Comparison of ENCODE assay signal across 8 cellular contexts in genomic region chr1:181423301-181423918, GRCh38. TPM values are rescaled to one million over a fixed set of nuclear protein-coding genes. Genes with fewer than 3 reads are reported as not detected.
DNase-seq lines count a peak whose midpoint lies in the region; ATAC-seq lines count a peak whose summit lies in the region.

No MANE protein-coding gene starts in this region.

- H3K4me3 ChIP-seq in H7 (ENCODE audit: insufficient read depth, low read depth, low read length) = no peak overlapping the region

- no peak for ATAC-seq in HG03039 (IDR thresholded peaks at IDR 0.05; ENCODE audit: unreplicated experiment)

- in situ Hi-C loops in Caki2 (cut with HindIII; ENCODE audit: low pct_unique_long_range_greater_than_20kb, low sequenced_read_pairs) = no loop called here

- peak; percentile 48 for DNase-seq in Caki2 (ENCODE audit: low read depth)
- peak; percentile 64 for DNase-seq in H7
- DNase-seq in NCI-H774 (lab: John Stamatoyannopoulos, UW) = peak; percentile 32
- DNase-seq in activated naive CD4-positive, alpha-beta T cell treated with anti-CD3 and anti-CD28 coated beads, Interleukin-2, amount 50 U/mL, for 16 hours = peak; percentile 36
- DNase-seq in iPS-NIHi7 (ENCODE audit: extremely low spot score) = peak; percentile 77
- DNase-seq in stimulated activated CD8-positive, alpha-beta memory T cell treated with anti-CD3 and anti-CD28 coated beads, Interleukin-15, amount 100 ng/mL, for 1 hour (ENCODE audit: low read depth) = peak; percentile 7
- DNase-seq in NCI-H1048 (lab: John Stamatoyannopoulos, UW) = no peak

- no peaks in the 10 kb centered on the region for H3K36me3 ChIP-seq in H7 (replicated peaks; ENCODE audit: control insufficient read depth, insufficient read depth, low read length)

- H3K27me3 ChIP-seq in H7 (ENCODE audit: control insufficient read depth, insufficient read depth, low read length) = peaks cover 10% of the 10 kb centered on the region

RNA-seq across cellular contexts. Expression of gene CACNA1E, which starts 59.9 kb away (rescaled TPM):
- not detected in 2 replicates for total RNA-seq in Caki2 (2014; rRNA removed; shearing (Covaris generic); ENCODE audit: low replicate concordance)
- total RNA-seq in H7 (2014; rRNA removed; shearing (Covaris generic)) = 0.30 and 4.1 TPM in 2 replicates
